24 cellular contexts compared by ENCODE assay signal in genomic region chr11:93606314-93606713, GRCh38. TPM values are rescaled to one million over a fixed set of nuclear protein-coding genes. Genes with fewer than 3 reads are reported as not detected.
DNase-seq lines count a peak whose midpoint lies in the region; ATAC-seq, FAIRE-seq and TF ChIP-seq lines count a peak whose summit lies in the region.
"Had no signal": no experiment of that assay in that cellular context is flagged by ENCODE, and none has a peak within 500 bp of the region (broad histone marks: within the 10 kb centered on the region; RNA-seq: fewer than 3 reads in every experiment).

No MANE protein-coding gene starts in this region.

- H3K4me2 ChIP-seq in HepG2 (ENCODE audit: low read depth, low read length) (no peak overlapping the region), neural progenitor cell (peak overlapping the region; percentile 14)
- H3K4me2 ChIP-seq: A549; BLaER1 treated with 17β-estradiol and CSF1 and Interleukin-3, amounts not matched to agents 10 nM and 100 nM had no signal

- H3K4me1 Mint-ChIP-seq in brain (peaks cover 15% of the 10 kb centered on the region), neural progenitor cell (peaks cover 17% of the 10 kb centered on the region)
- H3K4me1 Mint-ChIP-seq: CD8-positive, alpha-beta memory T cell had no signal

- H3K27me3 ChIP-seq in HepG2 (ENCODE audit: control insufficient read depth in 1 of 2, insufficient read depth in 2 of 2, low read length in 2 of 2) (0 out of 5 replicates have a peak, but pooled peaks cover 0 to 1% of the 10 kb centered on the region in 2 experiments), right lobe of liver (no peaks in the 10 kb centered on the region), neural progenitor cell (no peaks in the 10 kb centered on the region)
- H3K27me3 ChIP-seq: BE2C; BLaER1 treated with 17β-estradiol and CSF1 and Interleukin-3, amounts not matched to agents 10 nM and 100 nM had no signal

- no peak for FAIRE-seq in HepG2 (lab: Jason Lieb, UNC)
- no peak for FAIRE-seq in H54 (lab: Jason Lieb, UNC)
- FAIRE-seq: A549, D721Med, GM12891 had no signal

- intact Hi-C loops in HepG2 (cut with micrococcal nuclease; ENCODE audit: unreplicated experiment) (no loop called here), right lobe of liver (cut with DNase I) (no loop called here)

- DNase-seq in HepG2 (ENCODE audit: low spot score) (no peak), right lobe of liver (no peak), neural progenitor cell (ENCODE audit: low spot score) (no peak), H54 (ENCODE audit: insufficient read length, low spot score) (no peak)
- DNase-seq in activated CD4-positive, alpha-beta T cell treated with anti-CD3 and anti-CD28 coated beads, Interleukin-2, amount 50 U/mL, for 1 hour = no peak
- DNase-seq: 8988T; ACHN; AML-193; BE2C; CD4-positive, alpha-beta T cell; CD8-positive, alpha-beta memory T cell; DMS 273 treated with DMSO at 0.1 percent for 48 hours; DMS79; EL; GDM1; GOT3; H9 had no signal

- H3K27ac ChIP-seq in HepG2 (ENCODE audit: extremely low read length, insufficient read depth, low read length) (no peak overlapping the region), right lobe of liver (no peak overlapping the region), neural progenitor cell (no peak overlapping the region)
- H3K27ac ChIP-seq: A549; BLaER1 treated with 17β-estradiol and CSF1 and Interleukin-3, amounts not matched to agents 10 nM and 100 nM had no signal

- H3K27me3 Mint-ChIP-seq in brain (no peaks in the 10 kb centered on the region), neural progenitor cell (ENCODE audit: insufficient read depth, low read depth) (peaks cover under 1% of the 10 kb centered on the region)
- H3K27me3 Mint-ChIP-seq: CD4-positive, alpha-beta T cell had no signal

- TF ChIP-seq CTCF in HepG2 (CRISPR knock-in tag; IDR thresholded peaks at IDR 0.05) (no peak), right lobe of liver (IDR thresholded peaks at IDR 0.05) (no peak), brain (conservative IDR thresholded peaks at IDR 0.05) (no peak), neural progenitor cell (IDR thresholded peaks at IDR 0.05) (no peak)

- in situ Hi-C loops in HepG2 (cut with HindIII; ENCODE audit: extremely low pct_ligation_motif_present, low pct_unique_long_range_greater_than_20kb) = no loop called here

- no peaks in the 10 kb centered on the region for H3K36me3 ChIP-seq in HepG2 (replicated peaks in 1 of 2; ENCODE audit: control insufficient read depth in 1 of 2, insufficient read depth in 2 of 2, low read length in 2 of 2)
- no peaks in the 10 kb centered on the region for H3K36me3 ChIP-seq in right lobe of liver
- no peaks in the 10 kb centered on the region for H3K36me3 ChIP-seq in neural progenitor cell
- H3K36me3 ChIP-seq: BE2C; BLaER1 treated with 17β-estradiol and CSF1 and Interleukin-3, amounts not matched to agents 10 nM and 100 nM had no signal

- peak overlapping the region in 3 of 5 experiments; percentile 1 to 60 (median 55) for H3K27ac Mint-ChIP-seq in brain
- peak overlapping the region; percentile 24 for H3K27ac Mint-ChIP-seq in neural progenitor cell
- H3K27ac Mint-ChIP-seq: CD4-positive, alpha-beta T cell; CD8-positive, alpha-beta memory T cell; H9 had no signal

- no peak overlapping the region for H3K4me3 ChIP-seq in HepG2 (replicated peaks in 1 of 3; ENCODE audit: insufficient read depth in 1 of 3, low read depth in 2 of 3, low read length in 3 of 3)
- H3K4me3 ChIP-seq in right lobe of liver = no peak overlapping the region
- H3K4me3 ChIP-seq in neural progenitor cell = no peak overlapping the region
- H3K4me3 ChIP-seq: A549; BLaER1 treated with 17β-estradiol and CSF1 and Interleukin-3, amounts not matched to agents 10 nM and 100 nM had no signal

- ATAC-seq in HepG2 (no peak), right lobe of liver (no peak)
- ATAC-seq: A549, HCT116 had no signal

- peaks cover 22% of the 10 kb centered on the region for H3F3A ChIP-seq in neural progenitor cell (ENCODE audit: low read depth)

- BruUV-seq in HepG2 (replicated peaks; lab: Mats Ljungman, UMichigan) = no TSS peak

- H3K4me3 Mint-ChIP-seq in brain (no peak overlapping the region), neural progenitor cell (no peak overlapping the region)
- H3K4me3 Mint-ChIP-seq: CD14-positive monocyte; CD4-positive, alpha-beta T cell; CD8-positive, alpha-beta memory T cell; H9 had no signal

- H3K4me1 ChIP-seq in HepG2 (ENCODE audit: insufficient read depth, low read length) (no peaks in the 10 kb centered on the region), right lobe of liver (peaks cover 0 to under 1% (median 0%) of the 10 kb centered on the region in 4 donors), neural progenitor cell (peaks cover 28% of the 10 kb centered on the region)
- H3K4me1 ChIP-seq: A549, BE2C had no signal

- TF ChIP-seq EP300 in HepG2 (IDR thresholded peaks at IDR 0.05; ENCODE audit: low read depth in 2 of 2, low read length in 2 of 2) = no peak
- no peak for TF ChIP-seq EP300 in HepG2 (CRISPR knock-in tag; IDR thresholded peaks at IDR 0.05; ENCODE audit: borderline replicate concordance)

- TF ChIP-seq POLR2A in HepG2 (IDR thresholded peaks at IDR 0.05; ENCODE audit: insufficient read depth in 1 of 2, low read depth in 2 of 2, low read length in 2 of 2) (no peak), right lobe of liver (IDR thresholded peaks at IDR 0.05) (no peak), H54 (IDR thresholded peaks at IDR 0.05; ENCODE audit: low read depth, low read length) (no peak)

- 24% methylated on average over 2 of the region's 2 CpGs for WGBS in HepG2 (ENCODE audit: low lambda C conversion rate)
- 71% methylated on average over 2 of the region's 2 CpGs for WGBS in right lobe of liver (ENCODE audit: insufficient coverage, low coverage, low lambda C conversion rate, missing lambda C conversion rate)

- H3K36me3 Mint-ChIP-seq in brain (no peaks in the 10 kb centered on the region), neural progenitor cell (no peaks in the 10 kb centered on the region)
- H3K36me3 Mint-ChIP-seq: CD8-positive, alpha-beta memory T cell had no signal

- H2AFZ ChIP-seq in HepG2 (ENCODE audit: low read length) = no peak overlapping the region
- H2AFZ ChIP-seq in neural progenitor cell (replicated peaks) = no peak overlapping the region

- POLR2A ChIA-PET in HepG2 (lab: Yijun Ruan, JAX) = no interaction called here

- no peaks in the 10 kb centered on the region for H3K79me2 ChIP-seq in HepG2 (ENCODE audit: insufficient read depth, low read length)
- no peaks in the 10 kb centered on the region for H3K79me2 ChIP-seq in neural progenitor cell (ENCODE audit: low read depth)

- TF ChIP-seq RAD21 in HepG2 (CRISPR knock-in tag; IDR thresholded peaks at IDR 0.05) = no peak

- no peak overlapping the region for H3K9ac ChIP-seq in HepG2 (ENCODE audit: insufficient read depth, low read depth, low read length)
- H3K9ac ChIP-seq in neural progenitor cell = no peak overlapping the region
- H3K9ac ChIP-seq: BLaER1 treated with 17β-estradiol and CSF1 and Interleukin-3, amounts not matched to agents 10 nM and 100 nM had no signal

- H3K9me3 ChIP-seq in HepG2 (ENCODE audit: low read length) = no peaks in the 10 kb centered on the region
- no peaks in the 10 kb centered on the region for H3K9me3 ChIP-seq in right lobe of liver
- H3K9me3 ChIP-seq in neural progenitor cell (ENCODE audit: low read depth) = no peaks in the 10 kb centered on the region
- H3K9me3 ChIP-seq: A549; BE2C; BLaER1 treated with 17β-estradiol and CSF1 and Interleukin-3, amounts not matched to agents 10 nM and 100 nM had no signal

- H4K20me1 ChIP-seq in HepG2 (ENCODE audit: insufficient read depth, low read length) = no peaks in the 10 kb centered on the region
- H4K20me1 ChIP-seq in neural progenitor cell (ENCODE audit: low read depth) = no peaks in the 10 kb centered on the region
- H4K20me1 ChIP-seq: BLaER1 treated with 17β-estradiol and CSF1 and Interleukin-3, amounts not matched to agents 10 nM and 100 nM had no signal

- CTCF ChIA-PET in HepG2 (lab: Yijun Ruan, JAX; ENCODE audit: low intra/inter-chr PET ratio, low total read pairs) = no interaction called here

- H3K9me3 Mint-ChIP-seq in brain = peaks cover 0 to 3% (median 0%) of the 10 kb centered on the region in 5 experiments
- no peaks in the 10 kb centered on the region for H3K9me3 Mint-ChIP-seq in neural progenitor cell
- H3K9me3 Mint-ChIP-seq: CD4-positive, alpha-beta T cell; CD8-positive, alpha-beta memory T cell; H9 had no signal

TF ChIP-seq in HepG2, 621 proteins besides CTCF, POLR2A, EP300 and RAD21:
- no peak for TF ChIP-seq ZFX (CRISPR knock-in tag; IDR thresholded peaks at IDR 0.05; ENCODE audit: low read depth)
- TF ChIP-seq ZNF737 (CRISPR knock-in tag; IDR thresholded peaks at IDR 0.05; ENCODE audit: borderline replicate concordance) = no peak
- TF ChIP-seq ZNF629 (CRISPR knock-in tag; conservative IDR thresholded peaks at IDR 0.05) = peak; percentile 69

RNA-seq across cellular contexts. Expression of gene CEP295, which starts 55.2 kb away (rescaled TPM):
- total RNA-seq in HepG2 (2016; rRNA removed; fragmentation: Illumina TruSeq; extraction: Trizol) (19.2 and 23.8 TPM in 2 replicates), right lobe of liver (10 to 100 TPM in 1 of 6 experiments, 1 to 10 TPM in 5; 3.2 to 10.6 (median 3.9) TPM), neural progenitor cell (ENCODE audit: low replicate concordance) (42.5 and 89.2 TPM in 2 replicates)
- total RNA-seq in HepG2 (2016; cell fraction: cytosol; rRNA removed; fragmentation: Illumina TruSeq; extraction: Trizol; ENCODE audit: low read depth) = 5.1 and 7.4 TPM in 2 replicates
- 17.2 and 21.0 TPM in 2 replicates for total RNA-seq in HepG2 (2016; cell fraction: insoluble cytoplasmic fraction; rRNA removed; fragmentation: Illumina TruSeq; extraction: Trizol)
- total RNA-seq in HepG2 (2016; cell fraction: membrane; rRNA removed; fragmentation: Illumina TruSeq; extraction: Trizol) = 9.8 and 11.9 TPM in 2 replicates
- total RNA-seq in HepG2 (2016; cell fraction: nucleus; rRNA removed; fragmentation: Illumina TruSeq; extraction: Trizol) = 54.8 and 58.3 TPM in 2 replicates
- polyA plus RNA-seq in HepG2 (2011; rRNA removed) (5.8 and 6.9 TPM in 2 replicates), brain (ENCODE audit: insufficient read depth, low read depth, low replicate concordance) (1.6 TPM)
- polyA plus RNA-seq in HepG2 (2011; cell fraction: cytosol; rRNA removed) = 1.6 and 2.4 TPM in 2 replicates
- 7.4 and 9.2 TPM in 2 replicates for polyA plus RNA-seq in HepG2 (2011; cell fraction: nucleus; rRNA removed)
- polyA plus RNA-seq in HepG2 (2012) = 3.4 and 4.5 TPM in 2 replicates
- polyA plus RNA-seq in HepG2 (2016; cell fraction: cytosol; fragmentation: Illumina TruSeq; extraction: Trizol; ENCODE audit: low read depth) = 0.61 and 0.66 TPM in 2 replicates
- polyA plus RNA-seq in HepG2 (2016; cell fraction: insoluble cytoplasmic fraction; fragmentation: Illumina TruSeq; extraction: Trizol; ENCODE audit: low read depth) = 9.7 and 11.4 TPM in 2 replicates
- polyA plus RNA-seq in HepG2 (2016; cell fraction: membrane; fragmentation: Illumina TruSeq; extraction: Trizol; ENCODE audit: low read depth) = 1.7 and 2.1 TPM in 2 replicates
- polyA plus RNA-seq in HepG2 (2016; cell fraction: nucleus; fragmentation: Illumina TruSeq; extraction: Trizol; ENCODE audit: insufficient read depth, low read depth) = 24.7 and 29.2 TPM in 2 replicates
- polyA minus RNA-seq in HepG2 (2011; rRNA and poly(A)+ RNA removed; ENCODE audit: low replicate concordance) = 7.1 and 58.6 TPM in 2 replicates
- 6.8 and 8.7 TPM in 2 replicates for polyA minus RNA-seq in HepG2 (2011; cell fraction: cytosol; rRNA and poly(A)+ RNA removed)
- polyA minus RNA-seq in HepG2 (2011; cell fraction: nucleus; rRNA and poly(A)+ RNA removed) = 76.9 and 83.3 TPM in 2 replicates
